In the genomic region with DNA sequence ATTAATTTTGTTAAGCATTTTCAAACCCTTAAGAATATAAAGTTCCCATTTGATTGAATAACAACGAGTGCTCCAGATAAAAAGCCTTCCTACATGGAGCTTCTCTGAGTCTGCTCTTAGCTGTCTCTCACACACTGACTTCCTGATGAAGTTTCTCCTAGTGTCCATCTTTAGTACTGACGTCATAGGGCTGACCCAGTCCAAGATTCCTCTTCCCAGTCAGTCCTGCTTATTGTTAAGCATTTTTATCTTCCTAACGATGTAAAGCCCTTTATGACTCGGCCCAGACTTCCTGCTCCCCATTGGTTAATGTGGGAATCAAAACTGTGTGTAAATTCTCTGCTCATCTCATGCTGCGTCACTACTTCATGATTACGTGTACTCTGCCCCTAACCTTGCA, we compare ENCODE assay signal across 23 cellular contexts.
DNase-seq lines count a peak whose midpoint lies in the region; TF ChIP-seq lines count a peak whose summit lies in the region.
"Had no signal": no experiment of that assay in that cellular context is flagged by ENCODE, and none has a peak within 500 bp of the region (broad histone marks: within the 10 kb centered on the region; RNA-seq: fewer than 3 reads in every experiment).

No MANE protein-coding gene starts in this region.

- H3K36me3 ChIP-seq in hepatocyte (replicated peaks; ENCODE audit: insufficient read depth, low read depth): no peaks in the 10 kb centered on the region
- H3K36me3 ChIP-seq: breast epithelium, esophagus muscularis mucosa, left lung, neutrophil, suprapubic skin had no signal

- no peaks in the 10 kb centered on the region for H3K27me3 ChIP-seq in hepatocyte
- H3K27me3 ChIP-seq: breast epithelium, esophagus muscularis mucosa, left lung, neutrophil, suprapubic skin had no signal

- 60% methylated on average over 6 of the region's 6 CpGs for WGBS in hepatocyte (ENCODE audit: low lambda C conversion rate, missing lambda C conversion rate)

- H3K27ac Mint-ChIP-seq in T-helper 2 cell treated with Interferon-gamma antibody and Interleukin-4, amounts not matched to agents 5 μg/mL and 100 μg/mL, for 36 hours: no peak overlapping the region
- H3K27ac Mint-ChIP-seq: activated naive CD4-positive, alpha-beta T cell treated with anti-CD3 and anti-CD28 coated beads for 36 hours; effector memory CD8-positive, alpha-beta T cell had no signal

- no peaks in the 10 kb centered on the region for H4K20me1 ChIP-seq in hepatocyte (ENCODE audit: insufficient read depth, poor library complexity, severe bottlenecking)

- H3K4me2 ChIP-seq in hepatocyte: no peak overlapping the region

- peaks cover 18% of the 10 kb centered on the region for H3K4me1 ChIP-seq in hepatocyte (ENCODE audit: insufficient read depth)
- H3K4me1 ChIP-seq: breast epithelium, esophagus muscularis mucosa, psoas muscle, suprapubic skin had no signal

- H3K9me3 ChIP-seq in hepatocyte (ENCODE audit: low read depth): no peaks in the 10 kb centered on the region
- H3K9me3 ChIP-seq: breast epithelium, esophagus muscularis mucosa, left lung, neutrophil, psoas muscle, suprapubic skin had no signal

- no peaks in the 10 kb centered on the region for H3K36me3 Mint-ChIP-seq in T-helper 2 cell treated with Interferon-gamma antibody and Interleukin-4, amounts not matched to agents 5 μg/mL and 100 μg/mL, for 36 hours (ENCODE audit: low read depth)

- H3K79me2 ChIP-seq in hepatocyte: no peaks in the 10 kb centered on the region

- no peaks in the 10 kb centered on the region for H3K9me3 Mint-ChIP-seq in T-helper 2 cell treated with Interferon-gamma antibody and Interleukin-4, amounts not matched to agents 5 μg/mL and 100 μg/mL, for 36 hours
- H3K9me3 Mint-ChIP-seq: activated naive CD4-positive, alpha-beta T cell treated with anti-CD3 and anti-CD28 coated beads for 36 hours; effector memory CD8-positive, alpha-beta T cell had no signal

- H3K9me2 ChIP-seq in hepatocyte (replicated peaks; ENCODE audit: insufficient read depth): no peaks in the 10 kb centered on the region

- in situ Hi-C loops in KBM-7 (cut with MboI; ENCODE audit: low pct_unique_long_range_greater_than_20kb, low sequenced_read_pairs): no loop called here

- no peak overlapping the region for H3K4me3 Mint-ChIP-seq in T-helper 2 cell treated with Interferon-gamma antibody and Interleukin-4, amounts not matched to agents 5 μg/mL and 100 μg/mL, for 36 hours
- H3K4me3 Mint-ChIP-seq: activated naive CD4-positive, alpha-beta T cell treated with anti-CD3 and anti-CD28 coated beads for 36 hours; effector memory CD8-positive, alpha-beta T cell had no signal

- H3K27ac ChIP-seq in hepatocyte: no peak overlapping the region
- H3K27ac ChIP-seq: breast epithelium, esophagus muscularis mucosa, left lung, neutrophil, psoas muscle, suprapubic skin, VCaP had no signal

- H3K4me1 Mint-ChIP-seq in T-helper 2 cell treated with Interferon-gamma antibody and Interleukin-4, amounts not matched to agents 5 μg/mL and 100 μg/mL, for 36 hours (ENCODE audit: low read depth): no peaks in the 10 kb centered on the region

- intact Hi-C loops in posterior vena cava (cut with DNase I): no loop called here

- TF ChIP-seq CTCF in cardiac fibroblast (IDR thresholded peaks at IDR 0.05; ENCODE audit: low read depth, low read length) (no peak), hepatocyte (IDR thresholded peaks at IDR 0.05; ENCODE audit: poor library complexity) (no peak)

- DNase-seq in Daoy (ENCODE audit: low read depth) (peak; percentile 13), HT-29 (ENCODE audit: low spot score) (peak; percentile 9), cardiac fibroblast (ENCODE audit: low read depth in 2 of 2) (peak; percentile 1 to 21), hepatocyte (ENCODE audit: low spot score) (peak; percentile 9), KBM-7 (no peak), posterior vena cava (ENCODE audit: low spot score) (no peak), NAMALWA (ENCODE audit: low spot score) (no peak)
- no peak for DNase-seq in T-helper 2 cell treated with Interferon-gamma antibody and Interleukin-4, amounts not matched to agents 5 μg/mL and 100 μg/mL, for 36 hours (ENCODE audit: low spot score)
- DNase-seq: activated naive CD4-positive, alpha-beta T cell treated with anti-CD3 and anti-CD28 coated beads for 36 hours; amniotic stem cell; effector memory CD8-positive, alpha-beta T cell; EL; Karpas-422; left lung; NCI-H146; NCI-H2107; psoas muscle; stimulated activated naive CD4-positive, alpha-beta T cell had no signal

- no peaks in the 10 kb centered on the region for H3K27me3 Mint-ChIP-seq in T-helper 2 cell treated with Interferon-gamma antibody and Interleukin-4, amounts not matched to agents 5 μg/mL and 100 μg/mL, for 36 hours (ENCODE audit: low read depth)
- H3K27me3 Mint-ChIP-seq: effector memory CD8-positive, alpha-beta T cell had no signal

- H2AFZ ChIP-seq in hepatocyte: no peak overlapping the region

- H3K4me3 ChIP-seq in cardiac fibroblast (replicated peaks in 1 of 2; ENCODE audit: low read depth in 2 of 2, low read length in 2 of 2) (no peak overlapping the region), hepatocyte (no peak overlapping the region)
- H3K4me3 ChIP-seq: breast epithelium, esophagus muscularis mucosa, left lung, psoas muscle, suprapubic skin had no signal

Comparison
In these comparisons a context has a peak if more than half of its experiments do, and no peak if none do; other contexts are left out.
1. DNase-seq: peak in Daoy (single experiment), HT-29 (single experiment), cardiac fibroblast (2 of 2) and hepatocyte (single experiment); none in KBM-7 (single experiment), posterior vena cava (single experiment), NAMALWA (single experiment) and T-helper 2 cell treated with Interferon-gamma antibody and Interleukin-4, amounts not matched to agents 5 μg/mL and 100 μg/mL, for 36 hours (single experiment).